11 cellular contexts compared by ENCODE assay signal in the genomic region with DNA sequence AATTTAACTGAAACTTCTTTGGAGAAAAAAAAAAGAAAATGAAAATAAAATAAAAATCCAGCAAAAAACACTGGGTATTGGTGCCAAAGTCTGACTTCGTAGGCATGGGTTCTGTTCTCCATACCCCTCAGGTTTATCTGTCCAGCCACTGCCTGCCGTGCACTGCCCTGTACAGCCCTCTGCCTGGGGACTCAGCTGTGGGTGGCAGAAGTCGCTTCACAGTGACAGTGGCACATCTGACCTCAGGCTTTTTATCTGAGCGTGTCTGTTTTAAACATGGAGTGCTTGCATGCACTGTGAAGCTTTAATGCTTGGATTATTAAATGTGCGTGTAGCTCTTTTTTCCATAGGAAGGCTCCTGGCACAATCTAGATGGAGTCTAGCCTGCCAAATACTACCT.
DNase-seq lines count a peak whose midpoint lies in the region; ATAC-seq and TF ChIP-seq lines count a peak whose summit lies in the region.
"Had no signal": no experiment of that assay in that cellular context is flagged by ENCODE, and none has a peak within 500 bp of the region (broad histone marks: within the 10 kb centered on the region; RNA-seq: fewer than 3 reads in every experiment).

No MANE protein-coding gene starts in this region.

- H3K36me3 ChIP-seq in kidney epithelial cell (ENCODE audit: control insufficient read depth, insufficient read depth, low read length): no peaks in the 10 kb centered on the region
- no peaks in the 10 kb centered on the region for H3K36me3 ChIP-seq in smooth muscle cell (ENCODE audit: low read depth)
- H3K36me3 ChIP-seq: suprapubic skin had no signal

- no peaks in the 10 kb centered on the region for H3F3A ChIP-seq in smooth muscle cell (ENCODE audit: low read depth)

- H3K36me3 Mint-ChIP-seq in activated T-helper 17 cell treated with anti-CD3 and anti-CD28 coated beads, Interleukin-2, amount 50 U/mL, for 72 hours (ENCODE audit: low read depth): no peaks in the 10 kb centered on the region

- DNase-seq in M059J (ENCODE audit: low read depth): peak; percentile 17
- DNase-seq in kidney epithelial cell (ENCODE audit: low read depth): no peak
- no peak for DNase-seq in smooth muscle cell (lab: John Stamatoyannopoulos, UW; ENCODE audit: unreplicated experiment)
- DNase-seq in NCI-H1105 treated with DMSO at 0.1 percent for 48 hours (lab: John Stamatoyannopoulos, UW): no peak
- no peak for DNase-seq in AG08395 (ENCODE audit: low spot score)
- DNase-seq: activated naive CD4-positive, alpha-beta T cell treated with anti-CD3 and anti-CD28 coated beads, Interleukin-2, amount 10 ng/mL, durations not matched to agents 7 days and 5 days; Karpas-422 had no signal

- H3K27me3 Mint-ChIP-seq in activated T-helper 17 cell treated with anti-CD3 and anti-CD28 coated beads, Interleukin-2, amount 50 U/mL, for 72 hours: no peaks in the 10 kb centered on the region
- H3K27me3 Mint-ChIP-seq: activated naive CD4-positive, alpha-beta T cell treated with anti-CD3 and anti-CD28 coated beads, Interleukin-2, amount 10 ng/mL, durations not matched to agents 7 days and 5 days; central memory CD8-positive, alpha-beta T cell had no signal

- H3K4me3 Mint-ChIP-seq in activated T-helper 17 cell treated with anti-CD3 and anti-CD28 coated beads, Interleukin-2, amount 50 U/mL, for 72 hours: peak overlapping the region; percentile 84
- H3K4me3 Mint-ChIP-seq: activated naive CD4-positive, alpha-beta T cell treated with anti-CD3 and anti-CD28 coated beads, Interleukin-2, amount 10 ng/mL, durations not matched to agents 7 days and 5 days had no signal

- peak overlapping the region; percentile 23 for H3K4me2 ChIP-seq in smooth muscle cell

- peak overlapping the region; percentile 28 for H3K4me3 ChIP-seq in kidney epithelial cell (ENCODE audit: low read depth, low read length)
- peak overlapping the region; percentile 24 for H3K4me3 ChIP-seq in smooth muscle cell
- H3K4me3 ChIP-seq: suprapubic skin had no signal

- H3K79me2 ChIP-seq in smooth muscle cell (ENCODE audit: low read depth): peaks cover 10% of the 10 kb centered on the region

- H3K27ac Mint-ChIP-seq in activated T-helper 17 cell treated with anti-CD3 and anti-CD28 coated beads, Interleukin-2, amount 50 U/mL, for 72 hours: no peak overlapping the region
- H3K27ac Mint-ChIP-seq: activated naive CD4-positive, alpha-beta T cell treated with anti-CD3 and anti-CD28 coated beads, Interleukin-2, amount 10 ng/mL, durations not matched to agents 7 days and 5 days had no signal

- 41% methylated on average over 5 of the region's 5 CpGs for WGBS in smooth muscle cell (ENCODE audit: low lambda C conversion rate)

- no peaks in the 10 kb centered on the region for H4K20me1 ChIP-seq in smooth muscle cell (ENCODE audit: low read depth)

- H3K27ac ChIP-seq in smooth muscle cell (ENCODE audit: low read depth): no peak overlapping the region
- H3K27ac ChIP-seq: suprapubic skin had no signal

- H3K4me1 ChIP-seq in smooth muscle cell (ENCODE audit: low read depth): peaks cover 25% of the 10 kb centered on the region

- ATAC-seq in activated T-helper 17 cell treated with anti-CD3 and anti-CD28 coated beads, Interleukin-2, amount 50 U/mL, for 72 hours (replicated peaks): no peak
- no peak for ATAC-seq in esophagus mucosa

- no peaks in the 10 kb centered on the region for H3K9me3 ChIP-seq in smooth muscle cell (replicated peaks; ENCODE audit: low read depth)
- H3K9me3 ChIP-seq: suprapubic skin had no signal

- peaks cover 42% of the 10 kb centered on the region for H3K4me1 Mint-ChIP-seq in activated T-helper 17 cell treated with anti-CD3 and anti-CD28 coated beads, Interleukin-2, amount 50 U/mL, for 72 hours

- no peak overlapping the region for H3K9ac ChIP-seq in smooth muscle cell (ENCODE audit: low read depth)

- no peak for TF ChIP-seq CTCF in kidney epithelial cell (IDR thresholded peaks at IDR 0.05; ENCODE audit: insufficient read depth, low read length, poor library complexity, severe bottlenecking)
- TF ChIP-seq CTCF in smooth muscle cell (IDR thresholded peaks at IDR 0.05; ENCODE audit: borderline replicate concordance, insufficient read depth, poor library complexity, severe bottlenecking): no peak

- H3K9me3 Mint-ChIP-seq in activated T-helper 17 cell treated with anti-CD3 and anti-CD28 coated beads, Interleukin-2, amount 50 U/mL, for 72 hours: no peaks in the 10 kb centered on the region
- H3K9me3 Mint-ChIP-seq: activated naive CD4-positive, alpha-beta T cell treated with anti-CD3 and anti-CD28 coated beads, Interleukin-2, amount 10 ng/mL, durations not matched to agents 7 days and 5 days; central memory CD8-positive, alpha-beta T cell had no signal

- no peaks in the 10 kb centered on the region for H3K27me3 ChIP-seq in kidney epithelial cell (ENCODE audit: control insufficient read depth, insufficient read depth, low read length)
- no peaks in the 10 kb centered on the region for H3K27me3 ChIP-seq in smooth muscle cell (ENCODE audit: low read depth)
- H3K27me3 ChIP-seq: suprapubic skin had no signal

- no peak overlapping the region for H2AFZ ChIP-seq in smooth muscle cell (ENCODE audit: low read depth)
